Comparison of ENCODE assay signal across 29 cellular contexts in the genomic region with DNA sequence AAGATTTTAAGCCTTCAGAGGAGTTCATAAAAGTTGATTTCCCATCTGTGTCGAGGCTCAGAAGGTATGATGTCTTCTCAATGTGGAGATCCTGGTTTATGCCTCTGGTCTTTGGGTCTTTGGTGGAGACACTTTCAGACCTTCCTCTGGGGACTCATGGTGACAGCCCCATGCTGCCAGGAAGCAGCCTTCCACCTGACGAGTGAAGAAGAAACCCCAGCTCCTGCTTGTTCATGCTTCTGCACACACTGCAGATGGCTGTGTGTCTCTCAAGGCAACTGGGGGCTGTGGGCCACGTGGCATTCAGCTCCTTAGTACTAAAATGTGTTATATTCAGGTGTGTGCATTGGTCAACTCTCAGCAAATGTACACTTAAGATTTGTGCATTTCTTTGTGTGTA. TPM values are rescaled to one million over a fixed set of nuclear protein-coding genes. Genes with fewer than 3 reads are reported as not detected.
"Had no signal": no experiment of that assay in that cellular context is flagged by ENCODE, and none has a peak within 500 bp of the region (broad histone marks: within the 10 kb centered on the region; RNA-seq: fewer than 3 reads in every experiment).

No MANE protein-coding gene starts in this region.

- H3K4me3 ChIP-seq: heart left ventricle, sigmoid colon, skin epidermis, testis, tibial nerve, upper lobe of right lung, vagina had no signal

- H3K9me3 ChIP-seq: neutrophil, sigmoid colon, testis, tibial nerve, upper lobe of right lung, vagina had no signal

- H3K4me3 Mint-ChIP-seq: naive thymus-derived CD8-positive, alpha-beta T cell; stimulated activated naive B cell treated with anti-CD40 and anti-IgM and Interleukin-4, amounts not matched to agents 10 μg/mL and 1 μg/mL and 100 μg/mL, for 72 hours; stimulated activated naive CD8-positive, alpha-beta T cell treated with anti-CD3 and anti-CD28 coated beads, Interleukin-15, amount 100 ng/mL, for 72 hours had no signal

- H3K9me3 Mint-ChIP-seq: stimulated activated naive B cell treated with anti-CD40 and anti-IgM and Interleukin-4, amounts not matched to agents 10 μg/mL and 1 μg/mL and 100 μg/mL, for 72 hours had no signal

- H3K27me3 Mint-ChIP-seq: stimulated activated naive CD8-positive, alpha-beta T cell treated with anti-CD3 and anti-CD28 coated beads, Interleukin-15, amount 100 ng/mL, for 72 hours had no signal

- H3K36me3 ChIP-seq: heart left ventricle, neutrophil, sigmoid colon, tibial nerve, upper lobe of right lung, vagina had no signal

- H3K27ac ChIP-seq: heart left ventricle, neutrophil, sigmoid colon, skin epidermis, testis, tibial nerve, upper lobe of right lung, vagina had no signal

- H3K4me1 ChIP-seq: heart left ventricle, sigmoid colon, testis, tibial nerve, upper lobe of right lung, vagina had no signal

- H3K36me3 Mint-ChIP-seq: stimulated activated naive B cell treated with anti-CD40 and anti-IgM and Interleukin-4, amounts not matched to agents 10 μg/mL and 1 μg/mL and 100 μg/mL, for 72 hours had no signal

- H3K27ac Mint-ChIP-seq: stimulated activated naive B cell treated with anti-CD40 and anti-IgM and Interleukin-4, amounts not matched to agents 10 μg/mL and 1 μg/mL and 100 μg/mL, for 72 hours had no signal

- H3K27me3 ChIP-seq: neutrophil, sigmoid colon, testis, tibial nerve, upper lobe of right lung, vagina had no signal

- ATAC-seq: heart left ventricle; left lobe of liver; naive thymus-derived CD8-positive, alpha-beta T cell; stimulated activated naive CD8-positive, alpha-beta T cell treated with anti-CD3 and anti-CD28 coated beads, Interleukin-15, amount 100 ng/mL, for 72 hours; upper lobe of right lung had no signal

- DNase-seq: effector CD8-positive, alpha-beta T cell; foreskin melanocyte; heart left ventricle; hypothalamus; islet precursor cell; mammary epithelial cell; naive thymus-derived CD8-positive, alpha-beta T cell; sigmoid colon; stimulated activated CD4-positive, alpha-beta T cell treated with anti-CD3 and anti-CD28 coated beads, Interleukin-2, amount 100 ng/mL, for 24 hours; stimulated activated CD4-positive, alpha-beta T cell treated with anti-CD3 and anti-CD28 coated beads, Interleukin-4, amount 100 ng/mL, for 4 hours; stimulated activated naive B cell treated with anti-CD40 and anti-IgM and Interleukin-4, amounts not matched to agents 10 μg/mL and 1 μg/mL and 100 μg/mL, for 72 hours; stimulated activated naive CD8-positive, alpha-beta T cell treated with anti-CD3 and anti-CD28 coated beads, Interleukin-15, amount 100 ng/mL, for 72 hours; testis; upper lobe of right lung had no signal

RNA-seq across cellular contexts. Expression of a gene that starts 4.9 kb away (rescaled TPM):
- total RNA-seq: dermis microvascular lymphatic vessel endothelial cell; glomerular endothelial cell; heart left ventricle; left lobe of liver; lower leg skin; mammary epithelial cell; mesenteric fat pad; mononuclear cell; naive thymus-derived CD8-positive, alpha-beta T cell; osteoblast; pulmonary artery endothelial cell; subcutaneous adipose tissue; tibial nerve; upper lobe of right lung; vagina had no signal
- polyA plus RNA-seq: esophagus; heart left ventricle; mammary epithelial cell; naive thymus-derived CD8-positive, alpha-beta T cell; neural cell; sigmoid colon had no signal
